Comparison of ENCODE assay signal across 24 cellular contexts in the genomic region with DNA sequence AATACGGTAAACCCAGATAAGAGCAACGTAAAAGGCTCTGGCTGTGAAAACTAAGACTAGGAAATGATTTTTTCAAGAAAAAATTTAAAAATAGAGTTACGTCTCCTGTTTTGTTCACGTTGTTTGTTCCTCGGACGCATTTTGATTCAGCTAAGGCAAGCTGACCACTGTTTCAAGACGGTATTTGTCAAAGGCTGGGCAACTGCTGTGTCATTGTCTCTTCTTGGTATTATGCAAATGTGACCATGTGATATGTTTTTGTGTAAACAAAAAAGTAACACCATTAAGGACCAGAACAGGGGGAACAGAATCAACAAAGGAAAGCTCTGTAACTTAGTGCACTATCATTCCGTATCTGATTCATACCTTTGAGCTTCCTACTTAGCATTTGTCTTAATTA.
DNase-seq lines count a peak whose midpoint lies in the region; ATAC-seq, FAIRE-seq and TF ChIP-seq lines count a peak whose summit lies in the region.
"Had no signal": no experiment of that assay in that cellular context is flagged by ENCODE, and none has a peak within 500 bp of the region (broad histone marks: within the 10 kb centered on the region; RNA-seq: fewer than 3 reads in every experiment).

No MANE protein-coding gene starts in this region.

- CTCF ChIA-PET in endothelial cell of umbilical vein (lab: Charles Lee), result interaction anchor here (0.9 kb wide), 1 partner anchor 69 kb away, joined by 3 read pairs; no protein-coding TSS in a partner anchor

- peaks cover 29% of the 10 kb centered on the region for H3K4me1 Mint-ChIP-seq in GM23338
- H3K4me1 Mint-ChIP-seq in astrocyte (ENCODE audit: low read depth, unreplicated experiment), result no peaks in the 10 kb centered on the region
- H3K4me1 Mint-ChIP-seq: CD4-positive, CD25-positive, alpha-beta regulatory T cell; IgD-negative memory B cell had no signal

- no peak for TF ChIP-seq EP300 in suprapubic skin (IDR thresholded peaks at IDR 0.05)

- TF ChIP-seq POLR2A in endothelial cell of umbilical vein (IDR thresholded peaks at IDR 0.05; ENCODE audit: low read depth, low read length) (no peak), Peyer's patch (IDR thresholded peaks at IDR 0.05) (no peak), suprapubic skin (IDR thresholded peaks at IDR 0.05) (no peak)

- dilution Hi-C loops in endothelial cell of umbilical vein (cut with MboI; ENCODE audit: extremely low pct_ligation_motif_present, low sequenced_read_pairs), result no loop called here

- intact Hi-C loops in endothelial cell of umbilical vein (cut with micrococcal nuclease), result loop anchor here (10.0 kb wide), 1 partner anchor 376 kb away; no protein-coding TSS in a partner anchor

- H3K79me2 ChIP-seq in GM23338 (replicated peaks; ENCODE audit: insufficient read depth), result no peaks in the 10 kb centered on the region
- H3K79me2 ChIP-seq in astrocyte (ENCODE audit: insufficient read depth, low read length), result no peaks in the 10 kb centered on the region
- no peaks in the 10 kb centered on the region for H3K79me2 ChIP-seq in endothelial cell of umbilical vein (ENCODE audit: control insufficient read depth, insufficient read depth, low read length)

- DNase-seq in GM23338 (ENCODE audit: low spot score) (peak; percentile 15), astrocyte (ENCODE audit: low read depth) (no peak), endothelial cell of umbilical vein (ENCODE audit: low read depth, low spot score) (peak; percentile 80), Peyer's patch (no peak), WERI-Rb-1 (no peak), suprapubic skin (ENCODE audit: low spot score in 2 of 2) (no peak)
- no peak for DNase-seq in stimulated activated CD4-positive, alpha-beta T cell treated with anti-CD3 and anti-CD28 coated beads, Interleukin-4, amount 100 ng/mL, for 1 hour
- DNase-seq: CD4-positive, CD25-positive, alpha-beta regulatory T cell; DMS53; MM.1S; NCI-H1417; NCI-H1694; NCI-H2029 treated with DMSO at 0.1 percent for 48 hours; NCI-H2227 treated with DMSO at 0.1 percent for 48 hours; NCI-H510A; NCI-H774; SIG-M5 had no signal

- peaks cover 11% of the 10 kb centered on the region for H3K4me1 ChIP-seq in GM23338 (ENCODE audit: insufficient read depth)
- H3K4me1 ChIP-seq in astrocyte (ENCODE audit: insufficient read depth, low read length), result no peaks in the 10 kb centered on the region
- H3K4me1 ChIP-seq in endothelial cell of umbilical vein (ENCODE audit: control insufficient read depth, extremely low read depth, insufficient read depth, low read length), result peaks cover 29% of the 10 kb centered on the region
- H3K4me1 ChIP-seq in neuron (ENCODE audit: insufficient read depth, low read length), result peaks cover 2% of the 10 kb centered on the region
- no peaks in the 10 kb centered on the region for H3K4me1 ChIP-seq in Peyer's patch
- no peaks in the 10 kb centered on the region for H3K4me1 ChIP-seq in suprapubic skin
- H3K4me1 ChIP-seq: BLaER1 had no signal

- H3K36me3 Mint-ChIP-seq in GM23338 (ENCODE audit: low read depth) (peaks cover 5% of the 10 kb centered on the region; the same call in 2 of the 3 replicates), astrocyte (ENCODE audit: low read depth, unreplicated experiment) (no peaks in the 10 kb centered on the region)
- H3K36me3 Mint-ChIP-seq: CD4-positive, CD25-positive, alpha-beta regulatory T cell; IgD-negative memory B cell had no signal

- H3K9ac ChIP-seq in astrocyte (ENCODE audit: low read length) (no peak overlapping the region), endothelial cell of umbilical vein (replicated peaks; ENCODE audit: extremely low read depth, insufficient read depth, low read length) (peak overlapping the region; percentile 22)
- H3K9ac ChIP-seq: BLaER1, KMS-11 had no signal

- no peaks in the 10 kb centered on the region for H3F3A ChIP-seq in GM23338 (replicated peaks; ENCODE audit: low read depth)

- no peaks in the 10 kb centered on the region for H3K36me3 ChIP-seq in GM23338 (ENCODE audit: insufficient read depth)
- no peaks in the 10 kb centered on the region for H3K36me3 ChIP-seq in astrocyte (ENCODE audit: insufficient read depth, low read length)
- no peaks in the 10 kb centered on the region for H3K36me3 ChIP-seq in endothelial cell of umbilical vein (ENCODE audit: control insufficient read depth in 2 of 2, extremely low read depth in 1 of 2, insufficient read depth in 2 of 2, low read length in 2 of 2)
- H3K36me3 ChIP-seq in neuron (ENCODE audit: insufficient read depth, low read length), result no peaks in the 10 kb centered on the region
- H3K36me3 ChIP-seq in Peyer's patch, result no peaks in the 10 kb centered on the region
- no peaks in the 10 kb centered on the region for H3K36me3 ChIP-seq in WERI-Rb-1
- H3K36me3 ChIP-seq in suprapubic skin, result no peaks in the 10 kb centered on the region
- H3K36me3 ChIP-seq: BLaER1 had no signal

- peak; percentile 58; the same call in 2 of the 3 replicates for ATAC-seq in GM23338
- ATAC-seq: HCT116 had no signal

- no peak for TF ChIP-seq CTCF in GM23338 (conservative IDR thresholded peaks at IDR 0.05; ENCODE audit: low read depth in 2 of 2)
- TF ChIP-seq CTCF in astrocyte (IDR thresholded peaks at IDR 0.05; ENCODE audit: insufficient read depth, low read depth, low read length), result no peak
- TF ChIP-seq CTCF in endothelial cell of umbilical vein (IDR thresholded peaks at IDR 0.05; ENCODE audit: extremely low read depth in 1 of 2, insufficient read depth in 1 of 2, low read depth in 1 of 2, low read length in 2 of 2), result no peak
- TF ChIP-seq CTCF in Peyer's patch (IDR thresholded peaks at IDR 0.05), result no peak
- TF ChIP-seq CTCF in WERI-Rb-1 (IDR thresholded peaks at IDR 0.05; ENCODE audit: low read depth, low read length), result no peak
- TF ChIP-seq CTCF in suprapubic skin (IDR thresholded peaks at IDR 0.05), result no peak

- H3K4me3 ChIP-seq in GM23338, result no peak overlapping the region
- no peak overlapping the region for H3K4me3 ChIP-seq in astrocyte (ENCODE audit: insufficient read depth, low read depth, low read length)
- peak overlapping the region in 1 of 3 experiments; percentile 17 for H3K4me3 ChIP-seq in endothelial cell of umbilical vein (replicated peaks in 1 of 3; ENCODE audit: insufficient read depth in 1 of 3, low read depth in 1 of 3, low read length in 3 of 3)
- H3K4me3 ChIP-seq in neuron (ENCODE audit: low read length), result no peak overlapping the region
- no peak overlapping the region for H3K4me3 ChIP-seq in Peyer's patch
- H3K4me3 ChIP-seq in WERI-Rb-1 (ENCODE audit: low read depth, low read length), result no peak overlapping the region
- H3K4me3 ChIP-seq in suprapubic skin, result no peak overlapping the region
- H3K4me3 ChIP-seq: BLaER1, SK-N-MC had no signal

- H3K4me2 ChIP-seq in GM23338 (no peak overlapping the region), astrocyte (ENCODE audit: low read length) (peak overlapping the region; percentile 56), endothelial cell of umbilical vein (ENCODE audit: insufficient read depth, low read length) (peak overlapping the region; percentile 71)
- H3K4me2 ChIP-seq: BLaER1, KMS-11 had no signal

- peaks cover 3% of the 10 kb centered on the region; the same call in 2 of the 3 replicates for H3K9me3 Mint-ChIP-seq in GM23338
- H3K9me3 Mint-ChIP-seq in astrocyte (ENCODE audit: unreplicated experiment), result no peaks in the 10 kb centered on the region

- POLR2A ChIA-PET in endothelial cell of umbilical vein (lab: Charles Lee), result no interaction called here

- no TSS peak for BruUV-seq in endothelial cell of umbilical vein (replicated peaks; lab: Mats Ljungman, UMichigan)

- H3K27ac Mint-ChIP-seq in GM23338, result no peak overlapping the region
- no peak overlapping the region for H3K27ac Mint-ChIP-seq in astrocyte (ENCODE audit: unreplicated experiment)
- H3K27ac Mint-ChIP-seq: CD4-positive, CD25-positive, alpha-beta regulatory T cell; IgD-negative memory B cell had no signal

- H3K9me3 ChIP-seq in astrocyte (ENCODE audit: insufficient read depth, low read depth, low read length), result no peaks in the 10 kb centered on the region
- H3K9me3 ChIP-seq in endothelial cell of umbilical vein (replicated peaks; ENCODE audit: control insufficient read depth, insufficient read depth, low read length), result no peaks in the 10 kb centered on the region
- H3K9me3 ChIP-seq in neuron (ENCODE audit: low read length), result no peaks in the 10 kb centered on the region
- H3K9me3 ChIP-seq in Peyer's patch, result no peaks in the 10 kb centered on the region
- no peaks in the 10 kb centered on the region for H3K9me3 ChIP-seq in WERI-Rb-1 (ENCODE audit: severe bottlenecking)
- H3K9me3 ChIP-seq in suprapubic skin, result no peaks in the 10 kb centered on the region
- H3K9me3 ChIP-seq: BLaER1 had no signal

- H3K9me2 ChIP-seq in GM23338 (ENCODE audit: insufficient read depth), result peaks cover 10% of the 10 kb centered on the region

- H2AFZ ChIP-seq in GM23338 (no peak overlapping the region), astrocyte (ENCODE audit: low read depth, low read length) (peak overlapping the region; percentile 9), endothelial cell of umbilical vein (ENCODE audit: low read depth, low read length) (peak overlapping the region; percentile 77), neuron (ENCODE audit: low read depth, low read length) (peak overlapping the region; percentile 22)

- H3K27me3 Mint-ChIP-seq in GM23338 (ENCODE audit: insufficient read depth, low read depth, poor library complexity), result peaks cover 11% of the 10 kb centered on the region
- no peaks in the 10 kb centered on the region for H3K27me3 Mint-ChIP-seq in astrocyte (ENCODE audit: low read depth, unreplicated experiment)
- H3K27me3 Mint-ChIP-seq: CD4-positive, CD25-positive, alpha-beta regulatory T cell; IgD-negative memory B cell had no signal

- no peaks in the 10 kb centered on the region for H3K9me1 ChIP-seq in endothelial cell of umbilical vein (replicated peaks; ENCODE audit: control insufficient read depth, extremely low read depth, insufficient read depth, low read length)

- H3K27me3 ChIP-seq in GM23338 (ENCODE audit: insufficient read depth), result peaks cover 29% of the 10 kb centered on the region
- H3K27me3 ChIP-seq in astrocyte (ENCODE audit: insufficient read depth, low read length), result no peaks in the 10 kb centered on the region
- no peaks in the 10 kb centered on the region for H3K27me3 ChIP-seq in endothelial cell of umbilical vein (ENCODE audit: control insufficient read depth in 2 of 2, insufficient read depth in 2 of 2, low read length in 2 of 2)
- no peaks in the 10 kb centered on the region for H3K27me3 ChIP-seq in neuron (ENCODE audit: insufficient read depth, low read length)
- H3K27me3 ChIP-seq in Peyer's patch, result no peaks in the 10 kb centered on the region
- H3K27me3 ChIP-seq in WERI-Rb-1 (ENCODE audit: insufficient read depth, low read depth, severe bottlenecking), result no peaks in the 10 kb centered on the region
- no peaks in the 10 kb centered on the region for H3K27me3 ChIP-seq in suprapubic skin
- H3K27me3 ChIP-seq: BLaER1 had no signal

- H3K4me3 Mint-ChIP-seq in GM23338 (no peak overlapping the region), astrocyte (ENCODE audit: unreplicated experiment) (no peak overlapping the region)
- H3K4me3 Mint-ChIP-seq: CD4-positive, CD25-positive, alpha-beta regulatory T cell; IgD-negative memory B cell had no signal

- no peak for FAIRE-seq in astrocyte (lab: Jason Lieb, UNC)
- FAIRE-seq in endothelial cell of umbilical vein (lab: Jason Lieb, UNC), result peak; percentile 77
- FAIRE-seq: G401.6 had no signal

- H3K27ac ChIP-seq in GM23338 (ENCODE audit: low read depth) (no peak overlapping the region), astrocyte (ENCODE audit: low read depth, low read length) (no peak overlapping the region), endothelial cell of umbilical vein (ENCODE audit: insufficient read depth, low read depth, low read length) (peak overlapping the region; percentile 60), Peyer's patch (no peak overlapping the region), WERI-Rb-1 (no peak overlapping the region), suprapubic skin (no peak overlapping the region)
- H3K27ac ChIP-seq: BLaER1, KMS-11, SK-N-MC had no signal

- WGBS in suprapubic skin, result 72% methylated on average over 8 of the region's 8 CpGs

- H4K20me1 ChIP-seq in GM23338 (replicated peaks; ENCODE audit: insufficient read depth) (0 out of 2 replicates have a peak, but pooled peaks cover 15% of the 10 kb centered on the region), astrocyte (ENCODE audit: insufficient read depth, low read length) (no peaks in the 10 kb centered on the region), endothelial cell of umbilical vein (replicated peaks; ENCODE audit: control insufficient read depth, extremely low read depth, insufficient read depth, low read length) (no peaks in the 10 kb centered on the region)
- H4K20me1 ChIP-seq: BLaER1 had no signal

Comparison
In these comparisons a context has a peak if more than half of its experiments do, and no peak if none do; other contexts are left out.
1. DNase-seq: peak in GM23338 (single experiment) and endothelial cell of umbilical vein (single experiment); none in astrocyte (single experiment), Peyer's patch (0 of 3), WERI-Rb-1 (single experiment), stimulated activated CD4-positive, alpha-beta T cell treated with anti-CD3 and anti-CD28 coated beads, Interleukin-4, amount 100 ng/mL, for 1 hour (single experiment) and suprapubic skin (0 of 2).